30 cellular contexts compared by ENCODE assay signal in genomic region chr10:12050528-12050927, GRCh38. TPM values are rescaled to one million over a fixed set of nuclear protein-coding genes. Genes with fewer than 3 reads are reported as not detected.
DNase-seq lines count a peak whose midpoint lies in the region; ATAC-seq, FAIRE-seq and TF ChIP-seq lines count a peak whose summit lies in the region.
"Had no signal": no experiment of that assay in that cellular context is flagged by ENCODE, and none has a peak within 500 bp of the region (broad histone marks: within the 10 kb centered on the region; RNA-seq: fewer than 3 reads in every experiment).

No MANE protein-coding gene starts in this region.

- peaks cover 6% of the 10 kb centered on the region for H3K4me1 ChIP-seq in Loucy (ENCODE audit: insufficient read depth, low read length, poor library complexity, severe bottlenecking)
- no peaks in the 10 kb centered on the region for H3K4me1 ChIP-seq in neuronal stem cell (ENCODE audit: control insufficient read depth in 2 of 2, insufficient read depth in 1 of 2, low read depth in 1 of 2, low read length in 2 of 2)

- H3K9ac ChIP-seq in Loucy (ENCODE audit: low read depth, low read length, poor library complexity, severe bottlenecking) (no peak overlapping the region), SU-DHL-6 (ENCODE audit: low read length) (no peak overlapping the region), neuronal stem cell (ENCODE audit: low read depth, low read length, poor library complexity) (no peak overlapping the region)

- H4K91ac ChIP-seq in neuronal stem cell (ENCODE audit: low read depth, low read length, poor library complexity): no peak overlapping the region

- no peak overlapping the region for H3K14ac ChIP-seq in neuronal stem cell (ENCODE audit: low read length)

- no peaks in the 10 kb centered on the region for H3K27me3 Mint-ChIP-seq in activated naive CD8-positive, alpha-beta T cell treated with anti-CD3 and anti-CD28 coated beads, Interleukin-2, amount 50 U/mL, for 24 hours
- H3K27me3 Mint-ChIP-seq: activated naive CD4-positive, alpha-beta T cell treated with anti-CD3 and anti-CD28 coated beads, Interleukin-2, amount 50 U/mL, for 24 hours; activated T-helper 17 cell treated with anti-CD3 and anti-CD28 coated beads, Interleukin-2, amount 50 U/mL, for 72 hours; stimulated activated naive CD8-positive, alpha-beta T cell treated with anti-CD3 and anti-CD28 coated beads, Interleukin-15, amount 100 ng/mL, for 72 hours had no signal

- H3K4me3 Mint-ChIP-seq in activated naive CD8-positive, alpha-beta T cell treated with anti-CD3 and anti-CD28 coated beads, Interleukin-2, amount 50 U/mL, for 24 hours: no peak overlapping the region
- H3K4me3 Mint-ChIP-seq: activated naive CD4-positive, alpha-beta T cell treated with anti-CD3 and anti-CD28 coated beads, Interleukin-2, amount 50 U/mL, for 24 hours; activated T-helper 17 cell treated with anti-CD3 and anti-CD28 coated beads, Interleukin-2, amount 50 U/mL, for 72 hours; natural killer cell; stimulated activated naive CD8-positive, alpha-beta T cell treated with anti-CD3 and anti-CD28 coated beads, Interleukin-15, amount 100 ng/mL, for 72 hours; WTC11 had no signal

- no peak overlapping the region for H2BK120ac ChIP-seq in neuronal stem cell (ENCODE audit: low read depth, low read length)

- no peak overlapping the region for H2AK5ac ChIP-seq in neuronal stem cell (ENCODE audit: low read depth, low read length)

- H3K9me3 Mint-ChIP-seq in activated naive CD8-positive, alpha-beta T cell treated with anti-CD3 and anti-CD28 coated beads, Interleukin-2, amount 50 U/mL, for 24 hours: no peaks in the 10 kb centered on the region
- H3K9me3 Mint-ChIP-seq: activated naive CD4-positive, alpha-beta T cell treated with anti-CD3 and anti-CD28 coated beads, Interleukin-2, amount 50 U/mL, for 24 hours; activated T-helper 17 cell treated with anti-CD3 and anti-CD28 coated beads, Interleukin-2, amount 50 U/mL, for 72 hours; natural killer cell; stimulated activated naive CD8-positive, alpha-beta T cell treated with anti-CD3 and anti-CD28 coated beads, Interleukin-15, amount 100 ng/mL, for 72 hours; WTC11 had no signal

- H3K18ac ChIP-seq in neuronal stem cell (ENCODE audit: low read length): no peak overlapping the region

- TF ChIP-seq POLR2A in GM12891 (IDR thresholded peaks at IDR 0.05; ENCODE audit: low read depth, low read length): no peak

- no peak overlapping the region for H3K4ac ChIP-seq in neuronal stem cell (ENCODE audit: low read length)

- no peaks in the 10 kb centered on the region for H3K9me2 ChIP-seq in Loucy (replicated peaks; ENCODE audit: low read depth, low read length)
- no peaks in the 10 kb centered on the region for H3K9me2 ChIP-seq in SU-DHL-6 (replicated peaks; ENCODE audit: insufficient read depth, low read length)

- no peak overlapping the region for H4K8ac ChIP-seq in neuronal stem cell (ENCODE audit: low read depth, low read length)

- H3K27me3 ChIP-seq in Loucy (ENCODE audit: insufficient read depth, low read length, poor library complexity, severe bottlenecking) (no peaks in the 10 kb centered on the region), SU-DHL-6 (ENCODE audit: low read length) (no peaks in the 10 kb centered on the region), neuronal stem cell (ENCODE audit: control insufficient read depth in 3 of 3, insufficient read depth in 3 of 3, low read depth in 1 of 3, low read length in 3 of 3) (no peaks in the 10 kb centered on the region)
- H3K27me3 ChIP-seq: ascending aorta, ovary, thyroid gland had no signal

- H4K20me1 ChIP-seq in Loucy (ENCODE audit: insufficient read depth, low read length, poor library complexity, severe bottlenecking) (no peaks in the 10 kb centered on the region), SU-DHL-6 (ENCODE audit: low read depth, low read length) (no peaks in the 10 kb centered on the region)

- no peaks in the 10 kb centered on the region for H3F3A ChIP-seq in Loucy (ENCODE audit: low read depth)
- H3F3A ChIP-seq in SU-DHL-6 (ENCODE audit: insufficient read depth): peaks cover 1% of the 10 kb centered on the region; the same call in 1 of the 2 replicates

- no peaks in the 10 kb centered on the region for H3K9me3 ChIP-seq in Loucy (ENCODE audit: insufficient read depth, low read depth, low read length)
- no peaks in the 10 kb centered on the region for H3K9me3 ChIP-seq in SU-DHL-6 (ENCODE audit: insufficient read depth, low read length)
- H3K9me3 ChIP-seq in neuronal stem cell (replicated peaks in 1 of 2; ENCODE audit: control insufficient read depth in 2 of 2, insufficient read depth in 1 of 2, low read depth in 1 of 2, low read length in 2 of 2): no peaks in the 10 kb centered on the region
- H3K9me3 ChIP-seq: ascending aorta, ovary, thyroid gland had no signal

- H3K79me2 ChIP-seq in Loucy (ENCODE audit: insufficient read depth, low read length) (no peaks in the 10 kb centered on the region), SU-DHL-6 (ENCODE audit: insufficient read depth, low read length) (no peaks in the 10 kb centered on the region)

- H3K4me3 ChIP-seq in Loucy (ENCODE audit: low read length, poor library complexity, severe bottlenecking) (no peak overlapping the region), SU-DHL-6 (ENCODE audit: insufficient read depth, low read length, poor library complexity, severe bottlenecking) (no peak overlapping the region), neuronal stem cell (ENCODE audit: low read length in 2 of 2) (no peak overlapping the region)
- H3K4me3 ChIP-seq: ascending aorta, ovary, thyroid gland had no signal

- no peaks in the 10 kb centered on the region for H3K79me1 ChIP-seq in neuronal stem cell (ENCODE audit: low read depth, low read length)

- no peak for FAIRE-seq in GM12891 (lab: Jason Lieb, UNC)
- FAIRE-seq: endometrium had no signal

- no peaks in the 10 kb centered on the region for H3K36me3 Mint-ChIP-seq in activated naive CD8-positive, alpha-beta T cell treated with anti-CD3 and anti-CD28 coated beads, Interleukin-2, amount 50 U/mL, for 24 hours (ENCODE audit: low read depth)
- H3K36me3 Mint-ChIP-seq: activated naive CD4-positive, alpha-beta T cell treated with anti-CD3 and anti-CD28 coated beads, Interleukin-2, amount 50 U/mL, for 24 hours; natural killer cell; WTC11 had no signal

- H2AFZ ChIP-seq in Loucy (ENCODE audit: low read length): peak overlapping the region; percentile 84
- peak overlapping the region; percentile 93 for H2AFZ ChIP-seq in SU-DHL-6 (ENCODE audit: low read depth, low read length, severe bottlenecking)
- H2AFZ ChIP-seq in neuronal stem cell (ENCODE audit: low read length): peak overlapping the region; percentile 31

- H2BK5ac ChIP-seq in neuronal stem cell (ENCODE audit: low read length): no peak overlapping the region

- no peaks in the 10 kb centered on the region for H3K36me3 ChIP-seq in Loucy (ENCODE audit: insufficient read depth, low read length)
- no peaks in the 10 kb centered on the region for H3K36me3 ChIP-seq in SU-DHL-6 (ENCODE audit: low read length)
- H3K36me3 ChIP-seq in neuronal stem cell (replicated peaks in 1 of 2; ENCODE audit: control insufficient read depth in 2 of 2, insufficient read depth in 2 of 2, low read length in 2 of 2): no peaks in the 10 kb centered on the region
- H3K36me3 ChIP-seq: ascending aorta, ovary, thyroid gland had no signal

- H2BK12ac ChIP-seq in neuronal stem cell (ENCODE audit: low read length): no peak overlapping the region

- H3K23ac ChIP-seq in neuronal stem cell (ENCODE audit: low read depth, low read length, poor library complexity): no peak overlapping the region

- TF ChIP-seq CTCF in Loucy (conservative IDR thresholded peaks at IDR 0.05; ENCODE audit: low read length) (no peak), SU-DHL-6 (IDR thresholded peaks at IDR 0.05; ENCODE audit: insufficient read depth, low read length, poor library complexity, severe bottlenecking) (no peak)

- no peak overlapping the region for H2BK15ac ChIP-seq in neuronal stem cell (ENCODE audit: low read length)

- H3K4me2 ChIP-seq in Loucy (ENCODE audit: low read depth, low read length, poor library complexity, severe bottlenecking): no peak overlapping the region
- H3K4me2 ChIP-seq in SU-DHL-6 (ENCODE audit: low read depth, low read length, poor library complexity, severe bottlenecking): no peak overlapping the region
- H3K4me2 ChIP-seq in neuronal stem cell (ENCODE audit: insufficient read depth, low read length, poor library complexity, severe bottlenecking): no peak overlapping the region

- H3K27ac Mint-ChIP-seq in activated naive CD8-positive, alpha-beta T cell treated with anti-CD3 and anti-CD28 coated beads, Interleukin-2, amount 50 U/mL, for 24 hours: no peak overlapping the region
- H3K27ac Mint-ChIP-seq: activated naive CD4-positive, alpha-beta T cell treated with anti-CD3 and anti-CD28 coated beads, Interleukin-2, amount 50 U/mL, for 24 hours; activated T-helper 17 cell treated with anti-CD3 and anti-CD28 coated beads, Interleukin-2, amount 50 U/mL, for 72 hours; natural killer cell; stimulated activated naive CD8-positive, alpha-beta T cell treated with anti-CD3 and anti-CD28 coated beads, Interleukin-15, amount 100 ng/mL, for 72 hours; WTC11 had no signal

- no peak overlapping the region for H3K27ac ChIP-seq in SU-DHL-6 (ENCODE audit: low read depth, low read length)
- no peak overlapping the region for H3K27ac ChIP-seq in neuronal stem cell (replicated peaks; ENCODE audit: low read length)
- H3K27ac ChIP-seq: ascending aorta, C4-2B, ovary, thyroid gland had no signal

- H3K4me1 Mint-ChIP-seq in activated naive CD8-positive, alpha-beta T cell treated with anti-CD3 and anti-CD28 coated beads, Interleukin-2, amount 50 U/mL, for 24 hours: no peaks in the 10 kb centered on the region
- H3K4me1 Mint-ChIP-seq: activated naive CD4-positive, alpha-beta T cell treated with anti-CD3 and anti-CD28 coated beads, Interleukin-2, amount 50 U/mL, for 24 hours; natural killer cell; stimulated activated naive CD8-positive, alpha-beta T cell treated with anti-CD3 and anti-CD28 coated beads, Interleukin-15, amount 100 ng/mL, for 72 hours had no signal

- DNase-seq in DMS79 treated with DMSO at 0.1 percent for 48 hours (lab: John Stamatoyannopoulos, UW) (peak; percentile 88), neuronal stem cell (ENCODE audit: low spot score) (no peak), NOMO-1 treated with DMSO at 0.1 percent for 48 hours (lab: John Stamatoyannopoulos, UW; ENCODE audit: unreplicated experiment) (no peak), GM12891 (ENCODE audit: insufficient read length, low spot score) (no peak)
- DNase-seq in activated naive CD8-positive, alpha-beta T cell treated with anti-CD3 and anti-CD28 coated beads, Interleukin-2, amount 50 U/mL, for 24 hours: no peak
- no peak for DNase-seq in stimulated activated naive CD4-positive, alpha-beta T cell (lab: John Stamatoyannopoulos, UW)
- DNase-seq: activated CD4-positive, alpha-beta T cell treated with anti-CD3 and anti-CD28 coated beads, Interleukin-2, amount 50 U/mL, for 4 hours; activated CD8-positive, alpha-beta memory T cell treated with anti-CD3 and anti-CD28 coated beads, Interleukin-2, amount 50 U/mL, for 4 hours; caudate nucleus; hypothalamus; natural killer cell; NCI-H1048; NCI-H1930; NCI-H510A; ovary; right cardiac atrium; stimulated activated CD4-positive, alpha-beta T cell treated with anti-CD3 and anti-CD28 coated beads, Interleukin-12 subunit alpha, Interleukin-12 subunit beta, amount 100 ng/mL, for 4 hours; stimulated activated CD4-positive, alpha-beta T cell treated with anti-CD3 and anti-CD28 coated beads, Interleukin-4, amount 100 ng/mL, for 4 hours; stimulated activated naive CD8-positive, alpha-beta T cell treated with anti-CD3 and anti-CD28 coated beads, Interleukin-15, amount 100 ng/mL, for 72 hours; thyroid gland had no signal

- no peak for ATAC-seq in activated naive CD8-positive, alpha-beta T cell treated with anti-CD3 and anti-CD28 coated beads, Interleukin-2, amount 50 U/mL, for 24 hours
- ATAC-seq: activated T-helper 17 cell treated with anti-CD3 and anti-CD28 coated beads, Interleukin-2, amount 50 U/mL, for 72 hours; left lobe of liver; natural killer cell; right cardiac atrium; SK-N-SH treated with all-trans-retinoic acid at 6 μM for 48 hours; stimulated activated naive CD8-positive, alpha-beta T cell treated with anti-CD3 and anti-CD28 coated beads, Interleukin-15, amount 100 ng/mL, for 72 hours; WTC11 had no signal

RNA-seq across cellular contexts. Expression of gene UPF2, which starts 7.9 kb away (rescaled TPM):
- 26.1 TPM for polyA plus RNA-seq in neuronal stem cell (2013, experiment 1 of 2)
- polyA plus RNA-seq in neuronal stem cell (2013, experiment 2 of 2): 28.2 TPM
- 16.6 TPM for polyA plus RNA-seq in GM12891 (2012; ENCODE audit: low read depth, missing spikeins)

RNA-seq across cellular contexts. Expression of gene DHTKD1, which starts 18.2 kb away (rescaled TPM):
- 17.4 TPM for polyA plus RNA-seq in neuronal stem cell (2013, experiment 1 of 2)
- polyA plus RNA-seq in neuronal stem cell (2013, experiment 2 of 2): 18.3 TPM
- 12.3 TPM for polyA plus RNA-seq in GM12891 (2012; ENCODE audit: low read depth, missing spikeins)

Comparison
In these comparisons a context has a peak if more than half of its experiments do, and no peak if none do; other contexts are left out.
1. H2AFZ ChIP-seq: peak in every context shown above with its lines; median percentile 93 in SU-DHL-6; 84 in Loucy; 31 in neuronal stem cell.